Comparison of ENCODE assay signal across 8 cellular contexts in genomic region chr1:960371-961131, GRCh38. TPM values are rescaled to one million over a fixed set of nuclear protein-coding genes. Genes with fewer than 3 reads are reported as not detected.
DNase-seq lines count a peak whose midpoint lies in the region; ATAC-seq and TF ChIP-seq lines count a peak whose summit lies in the region.

Gene KLHL17 (plus strand): TSS chr1:960584. CDS start chr1:960694, 110 bp downstream.

- H3K27ac ChIP-seq in right lobe of liver: no peak within 1 kb of the TSS

- whole genome bisulfite sequencing in right lobe of liver (ENCODE audit: insufficient coverage, low coverage, low lambda C conversion rate, missing lambda C conversion rate): 0% methylated on average over 3 of the region's 108 CpGs

- intact Hi-C loops in right lobe of liver (cut with DNase I): no loop called here

- H3K4me1 ChIP-seq in right lobe of liver: peaks cover 0 to 13% (median 0%) of the 10 kb centered on the region in 4 donors

- H3K4me3 ChIP-seq in H7 (ENCODE audit: insufficient read depth, low read depth, low read length) (peak within 1 kb of the TSS; percentile 76), right lobe of liver (peak within 1 kb of the TSS; percentile 53 to 100 (median 53))

- peak; percentile 32 for DNase-seq in DMS153 treated with DMSO at 0.1 percent for 48 hours (lab: John Stamatoyannopoulos, UW; ENCODE audit: unreplicated experiment)
- DNase-seq in H7: peak; percentile 98
- peak; percentile 29 for DNase-seq in NCI-H510A treated with DMSO at 0.1 percent for 48 hours (lab: John Stamatoyannopoulos, UW)
- DNase-seq in activated CD4-positive, alpha-beta T cell treated with anti-CD3 and anti-CD28 coated beads, Interleukin-2, amount 50 U/mL, for 4 hours: peak; percentile 72 to 75
- DNase-seq in dermis blood vessel endothelial cell: peak; percentile 74
- DNase-seq in right lobe of liver: peak; percentile 81 to 84 (median 83)
- DNase-seq in stimulated activated CD4-positive, alpha-beta T cell treated with anti-CD3 and anti-CD28 coated beads, Interleukin-4, amount 100 ng/mL, for 4 hours: peak; percentile 75 to 86

- H3K9me3 ChIP-seq in right lobe of liver: no peaks in the 10 kb centered on the region

- TF ChIP-seq CTCF in right lobe of liver (IDR thresholded peaks at IDR 0.05): no peak

- TF ChIP-seq POLR2A in right lobe of liver (IDR thresholded peaks at IDR 0.05): no peak

- H3K27me3 ChIP-seq in H7 (ENCODE audit: control insufficient read depth, insufficient read depth, low read length) (peaks cover 18% of the 10 kb centered on the region), right lobe of liver (no peaks in the 10 kb centered on the region)

- ATAC-seq in right lobe of liver (peak; percentile 48 to 71 (median 64)), HG03469 (IDR thresholded peaks at IDR 0.05; ENCODE audit: unreplicated experiment) (no peak)

- H3K36me3 ChIP-seq in H7 (replicated peaks; ENCODE audit: control insufficient read depth, insufficient read depth, low read length) (peaks cover 9% of the 10 kb centered on the region), right lobe of liver (peaks cover 0 to 14% (median 9%) of the 10 kb centered on the region in 4 donors)

RNA-seq across cellular contexts. Expression of gene KLHL17, which starts in this region (rescaled TPM):
- total RNA-seq in H7 (2014; rRNA removed; shearing (Covaris generic)): 50.8 and 87.8 TPM in 2 replicates
- total RNA-seq in dermis blood vessel endothelial cell: 5.4 and 8.0 TPM in 2 replicates
- 1 to 10 TPM; 1.9 to 6.7 (median 4.3) TPM for total RNA-seq in right lobe of liver

Comparison
In these comparisons a context has a peak if more than half of its experiments do, and no peak if none do; other contexts are left out.
1. DNase-seq: peak in every context shown above with its lines; median percentile 98 in H7; 83 in right lobe of liver; 80 in stimulated activated CD4-positive, alpha-beta T cell treated with anti-CD3 and anti-CD28 coated beads, Interleukin-4, amount 100 ng/mL, for 4 hours; 74 in dermis blood vessel endothelial cell; 74 in activated CD4-positive, alpha-beta T cell treated with anti-CD3 and anti-CD28 coated beads, Interleukin-2, amount 50 U/mL, for 4 hours; 32 in DMS153 treated with DMSO at 0.1 percent for 48 hours; 29 in NCI-H510A treated with DMSO at 0.1 percent for 48 hours.